Comparison of ENCODE assay signal across 12 cellular contexts in genomic region chr1:205668951-205669340, GRCh38. TPM values are rescaled to one million over a fixed set of nuclear protein-coding genes. Genes with fewer than 3 reads are reported as not detected.
DNase-seq lines count a peak whose midpoint lies in the region; ATAC-seq and TF ChIP-seq lines count a peak whose summit lies in the region.
"Had no signal": no experiment of that assay in that cellular context is flagged by ENCODE, and none has a peak within 500 bp of the region (broad histone marks: within the 10 kb centered on the region; RNA-seq: fewer than 3 reads in every experiment).

No MANE protein-coding gene starts in this region.

- H3K23ac ChIP-seq in H9 (ENCODE audit: insufficient read length, low read depth, low read length): no peak overlapping the region
- no peak overlapping the region for H3K23ac ChIP-seq in mesenchymal stem cell (ENCODE audit: low read length in 2 of 2)

- H3K9ac ChIP-seq in H9 (ENCODE audit: extremely low read depth, insufficient read length, low read length) (no peak overlapping the region), mesenchymal stem cell (ENCODE audit: low read length) (no peak overlapping the region)

- H2AK5ac ChIP-seq in H9 (ENCODE audit: insufficient read length, low read length): no peak overlapping the region
- H2AK5ac ChIP-seq in mesenchymal stem cell (ENCODE audit: low read length, severe bottlenecking): peak overlapping the region; percentile 37

- BruUV-seq in A673 (replicated peaks; lab: Mats Ljungman, UMichigan): no TSS peak

- H3K4me3 Mint-ChIP-seq in H9: peak overlapping the region; percentile 25 to 43; a peak in 3 of 5 replicates

- H4K8ac ChIP-seq in H9 (replicated peaks; ENCODE audit: insufficient read length, low read depth, low read length) (no peak overlapping the region), mesenchymal stem cell (ENCODE audit: low read length) (no peak overlapping the region)

- H3K79me2 ChIP-seq in H9 (ENCODE audit: insufficient read depth, low read length): peaks cover 2% of the 10 kb centered on the region; the same call in 1 of the 2 replicates

- no peaks in the 10 kb centered on the region for H4K20me1 ChIP-seq in H9 (ENCODE audit: control insufficient read depth, insufficient read depth, insufficient read length)

- H2AFZ ChIP-seq in H9 (ENCODE audit: low read length) (no peak overlapping the region), mesenchymal stem cell (ENCODE audit: low read depth, low read length) (no peak overlapping the region)

- no peaks in the 10 kb centered on the region for H3K9me3 ChIP-seq in H9 (ENCODE audit: control insufficient read depth, low read depth, low read length)
- H3K9me3 ChIP-seq in mesenchymal stem cell (ENCODE audit: control insufficient read depth, low read length): no peaks in the 10 kb centered on the region
- no peaks in the 10 kb centered on the region for H3K9me3 ChIP-seq in A673 (ENCODE audit: low read depth, low read length, poor library complexity, severe bottlenecking)

- H3K27ac ChIP-seq in H9 (ENCODE audit: insufficient read length, low read depth, low read length): no peak overlapping the region
- no peak overlapping the region for H3K27ac ChIP-seq in mesenchymal stem cell (ENCODE audit: low read length, poor library complexity, severe bottlenecking)
- H3K27ac ChIP-seq in A673 (ENCODE audit: low read depth, low read length, poor library complexity, severe bottlenecking): no peak overlapping the region
- H3K27ac ChIP-seq in RWPE1: no peak overlapping the region

- no peak overlapping the region for H4K5ac ChIP-seq in H9 (ENCODE audit: insufficient read length, low read depth, low read length)

- H2BK20ac ChIP-seq in H9 (ENCODE audit: low read depth, low read length, poor library complexity, severe bottlenecking): no peak overlapping the region

- DNase-seq in GM06990 (ENCODE audit: extremely low read depth, insufficient read length) (peak; percentile 67), H9 (no peak), mesenchymal stem cell (no peak), A673 (ENCODE audit: low spot score) (no peak), RWPE1 (ENCODE audit: low spot score) (no peak), cerebellar nuclear complex (lab: John Stamatoyannopoulos, UW) (no peak)
- DNase-seq: activated CD4-positive, alpha-beta T cell treated with anti-CD3 and anti-CD28 coated beads for 48 hours; kidney; NCI-H2081 treated with DMSO at 0.1 percent for 48 hours; stimulated activated CD4-positive, alpha-beta T cell treated with anti-CD3 and anti-CD28 coated beads, Interleukin-15, amount 100 ng/mL, for 24 hours had no signal

- H2BK15ac ChIP-seq in H9 (ENCODE audit: low read depth, low read length) (no peak overlapping the region), mesenchymal stem cell (ENCODE audit: low read depth, poor library complexity, severe bottlenecking) (no peak overlapping the region)

- no peak for ATAC-seq in HG02981 (IDR thresholded peaks at IDR 0.05; ENCODE audit: unreplicated experiment)

- H4K91ac ChIP-seq in H9 (ENCODE audit: insufficient read length, low read depth, low read length): no peak overlapping the region
- H4K91ac ChIP-seq in mesenchymal stem cell (ENCODE audit: low read length): no peak overlapping the region

- 0 out of 2 replicates have a peak, but pooled peaks have one; percentile 30 for TF ChIP-seq POLR2A in Raji (IDR thresholded peaks at IDR 0.05; ENCODE audit: insufficient read depth, low read depth, low read length)

- H3K4me1 ChIP-seq in H9 (ENCODE audit: insufficient read depth, low read length): peaks cover 19% of the 10 kb centered on the region; the same call in 1 of the 2 replicates
- peaks cover 54% of the 10 kb centered on the region for H3K4me1 ChIP-seq in mesenchymal stem cell (ENCODE audit: control insufficient read depth, insufficient read depth, low read depth, low read length)
- no peaks in the 10 kb centered on the region for H3K4me1 ChIP-seq in A673 (ENCODE audit: insufficient read depth, low read length, poor library complexity, severe bottlenecking)

- H3K18ac ChIP-seq in H9 (ENCODE audit: insufficient read length, low read depth, low read length): no peak overlapping the region
- no peak overlapping the region for H3K18ac ChIP-seq in mesenchymal stem cell (ENCODE audit: low read depth in 1 of 2, low read length in 2 of 2)

- peaks cover 0 to 4% (median 3%) of the 10 kb centered on the region in 3 experiments; a peak in 3 of 7 replicates for H3K36me3 Mint-ChIP-seq in H9 (ENCODE audit: insufficient read depth in 1 of 3, low read depth in 3 of 3)

- intact Hi-C loops in A673 (cut with micrococcal nuclease; ENCODE audit: unreplicated experiment): no loop called here

- H3K36me3 ChIP-seq in GM06990 (ENCODE audit: control insufficient read depth, insufficient read depth, low read length) (no peaks in the 10 kb centered on the region), mesenchymal stem cell (ENCODE audit: control insufficient read depth in 1 of 2, insufficient read depth in 2 of 2, low read depth in 1 of 2, low read length in 2 of 2) (peaks cover 0 to 5% of the 10 kb centered on the region in 2 experiments), A673 (ENCODE audit: insufficient read depth, low read length, poor library complexity, severe bottlenecking) (no peaks in the 10 kb centered on the region)

- H3K4me2 ChIP-seq in H9 (ENCODE audit: insufficient read depth, insufficient read length, low read length) (no peak overlapping the region), mesenchymal stem cell (ENCODE audit: low read length, poor library complexity, severe bottlenecking) (no peak overlapping the region)

- H3K27me3 ChIP-seq in GM06990 (replicated peaks; ENCODE audit: control insufficient read depth, insufficient read depth, low read length) (no peaks in the 10 kb centered on the region), H9 (ENCODE audit: insufficient read depth, low read length) (no peaks in the 10 kb centered on the region), mesenchymal stem cell (ENCODE audit: control insufficient read depth in 1 of 2, insufficient read depth in 1 of 2, low read length in 2 of 2) (peaks cover 0 to 37% of the 10 kb centered on the region in 2 experiments), A673 (replicated peaks; ENCODE audit: insufficient read depth, low read depth, low read length, poor library complexity) (no peaks in the 10 kb centered on the region)

- peaks cover 75 to 85% of the 10 kb centered on the region in 2 experiments for H3K4me1 Mint-ChIP-seq in H9

- no peak overlapping the region for H3K4ac ChIP-seq in H9 (ENCODE audit: low read depth, low read length)
- H3K4ac ChIP-seq in mesenchymal stem cell (ENCODE audit: low read depth in 1 of 2, low read length in 2 of 2): no peak overlapping the region

- H3K14ac ChIP-seq in H9 (ENCODE audit: insufficient read depth, low read length) (no peak overlapping the region; the same call in 1 of the 2 replicates), mesenchymal stem cell (ENCODE audit: low read length in 2 of 2) (no peak overlapping the region)

- H3T11ph ChIP-seq in H9 (ENCODE audit: low read length): no peak overlapping the region

- peak overlapping the region; percentile 48 to 71 (median 53); a peak in 3 of 7 replicates for H3K27ac Mint-ChIP-seq in H9

- H3K9me3 Mint-ChIP-seq in H9: no peaks in the 10 kb centered on the region

- TF ChIP-seq CTCF in GM06990 (IDR thresholded peaks at IDR 0.05; ENCODE audit: insufficient read depth, low read length, poor library complexity, severe bottlenecking) (peak; percentile 28), H9 (conservative IDR thresholded peaks at IDR 0.05) (no peak), A673 (conservative IDR thresholded peaks at IDR 0.05; ENCODE audit: low read depth, low read length) (no peak), RWPE1 (conservative IDR thresholded peaks at IDR 0.05; ENCODE audit: low read depth) (no peak)

- H2BK5ac ChIP-seq in H9 (ENCODE audit: insufficient read length, low read length): no peak overlapping the region
- H2BK5ac ChIP-seq in mesenchymal stem cell (ENCODE audit: low read depth, low read length, poor library complexity, severe bottlenecking): no peak overlapping the region

- H3K4me3 ChIP-seq in GM06990 (replicated peaks; ENCODE audit: low read depth, low read length): no peak overlapping the region
- no peak overlapping the region for H3K4me3 ChIP-seq in mesenchymal stem cell (ENCODE audit: insufficient read depth in 1 of 2, low read depth in 1 of 2, low read length in 2 of 2)
- no peak overlapping the region for H3K4me3 ChIP-seq in A673 (ENCODE audit: low read depth, low read length, poor library complexity, severe bottlenecking)

- no peak overlapping the region for H3K56ac ChIP-seq in H9 (ENCODE audit: insufficient read length, low read depth, low read length)

- H2BK12ac ChIP-seq in H9 (ENCODE audit: insufficient read length, low read depth, low read length) (no peak overlapping the region), mesenchymal stem cell (ENCODE audit: low read length in 2 of 2) (no peak overlapping the region)

- no peaks in the 10 kb centered on the region for H3K23me2 ChIP-seq in H9 (ENCODE audit: insufficient read length, low read depth, low read length, poor library complexity, severe bottlenecking)

- WGBS in H9 (ENCODE audit: extremely low coverage, insufficient read length, low lambda C conversion rate): no CpG with 5 or more reads among the region's 5 CpGs
- 81% methylated on average over 5 of the region's 5 CpGs for WGBS in mesenchymal stem cell

- CTCF ChIA-PET in A673 (lab: Charles Lee) (no interaction called here), RWPE1 (lab: Yijun Ruan, JAX) (interaction anchor here (0.6 to 5.3 kb wide), 6 partner anchors 10 to 77 kb away, joined by 3 to 51 read pairs (median 5); no protein-coding TSS in a partner anchor)

- no peaks in the 10 kb centered on the region for H3K27me3 Mint-ChIP-seq in H9 (ENCODE audit: low read depth)

- H3K79me1 ChIP-seq in H9 (ENCODE audit: insufficient read depth, low read depth, low read length, poor library complexity, severe bottlenecking) (no peaks in the 10 kb centered on the region), mesenchymal stem cell (replicated peaks; ENCODE audit: low read length, poor library complexity, severe bottlenecking) (peaks cover 54% of the 10 kb centered on the region)

- POLR2A ChIA-PET in A673 (lab: Charles Lee; ENCODE audit: low non-redundant PET) (no interaction called here), RWPE1 (lab: Yijun Ruan, JAX; ENCODE audit: low non-redundant PET) (no interaction called here)

- H2BK120ac ChIP-seq in H9 (ENCODE audit: low read depth, low read length, poor library complexity, severe bottlenecking) (no peak overlapping the region), mesenchymal stem cell (ENCODE audit: low read depth, low read length) (peak overlapping the region; percentile 35)

RNA-seq across cellular contexts. Expression of gene SLC45A3, which starts 11.4 kb away (rescaled TPM):
- 16.7 TPM in 2 replicates for total RNA-seq in H9 (2021)
- polyA plus RNA-seq in mesenchymal stem cell (2013, experiment 1 of 2): 4.2 TPM
- polyA plus RNA-seq in mesenchymal stem cell (2013, experiment 2 of 2): 4.5 TPM
- 8.5 and 11.0 TPM in 2 replicates for total RNA-seq in A673 (2021)

RNA-seq across cellular contexts. Expression of gene ELK4, which starts 37.1 kb away (rescaled TPM):
- total RNA-seq in H9 (2021): 28.7 and 31.2 TPM in 2 replicates
- 12.7 TPM for polyA plus RNA-seq in mesenchymal stem cell (2013, experiment 1 of 2)
- polyA plus RNA-seq in mesenchymal stem cell (2013, experiment 2 of 2): 12.6 TPM
- 35.4 and 38.2 TPM in 2 replicates for total RNA-seq in A673 (2021)
